In the genomic region with DNA sequence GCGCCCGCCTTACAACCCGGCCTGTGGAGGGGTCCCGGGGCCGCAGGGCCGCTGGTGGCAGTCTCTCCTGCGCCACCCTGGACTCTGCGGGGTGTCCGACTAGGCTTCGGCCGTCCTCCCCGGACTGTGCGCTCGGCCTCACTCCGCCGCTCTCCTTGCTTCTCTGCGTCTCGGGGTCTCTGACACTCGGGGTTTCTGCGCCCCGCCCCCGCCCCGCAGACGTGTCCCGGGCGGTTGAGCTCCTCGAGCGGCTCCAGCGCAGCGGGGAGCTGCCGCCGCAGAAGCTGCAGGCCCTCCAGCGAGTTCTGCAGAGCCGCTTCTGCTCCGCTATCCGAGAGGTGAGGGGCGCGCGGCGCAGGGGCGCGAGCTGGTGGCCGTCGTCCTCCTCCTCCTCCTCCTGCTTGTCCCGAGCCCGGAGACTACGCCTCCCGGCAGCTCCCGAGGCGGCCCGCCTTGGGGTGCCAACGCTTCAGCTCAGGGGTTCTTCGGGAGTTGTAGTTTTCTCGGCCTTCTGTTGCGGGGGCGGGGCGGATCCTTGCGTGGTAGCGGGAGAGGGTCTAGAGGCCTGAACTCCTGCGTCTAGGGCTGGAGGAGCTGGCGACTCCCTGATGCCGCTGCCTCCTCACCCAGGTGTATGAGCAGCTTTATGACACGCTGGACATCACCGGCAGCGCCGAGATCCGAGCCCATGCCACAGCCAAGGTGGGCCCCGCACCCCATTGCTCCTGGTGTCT, we compare ENCODE assay signal across 7 cellular contexts. TPM values are rescaled to one million over a fixed set of nuclear protein-coding genes. Genes with fewer than 3 reads are reported as not detected.
DNase-seq lines count a peak whose midpoint lies in the region; ATAC-seq and TF ChIP-seq lines count a peak whose summit lies in the region.

No MANE protein-coding gene starts in this region.

- TF ChIP-seq CTCF in GM23338 (conservative IDR thresholded peaks at IDR 0.05; ENCODE audit: low read depth in 2 of 2) (no peak), heart right ventricle (IDR thresholded peaks at IDR 0.05) (no peak), parathyroid adenoma (IDR thresholded peaks at IDR 0.05) (no peak)

- WGBS in heart right ventricle, 2 donors, result 9 to 10% methylated on average over 60 to 68 of the region's 68 CpGs

- no peaks in the 10 kb centered on the region for H3K9me2 ChIP-seq in GM23338 (ENCODE audit: insufficient read depth)

- no peaks in the 10 kb centered on the region; the same call in 2 of the 3 replicates for H3K36me3 Mint-ChIP-seq in GM23338 (ENCODE audit: low read depth)
- peaks cover 4% of the 10 kb centered on the region for H3K36me3 Mint-ChIP-seq in activated naive CD8-positive, alpha-beta T cell treated with anti-CD3 and anti-CD28 coated beads, Interleukin-2, amount 10 ng/mL, durations not matched to agents 7 days and 5 days

- intact Hi-C loops in heart right ventricle (cut with DNase I), result loop anchor here in 5 of 10 donors (5.0 kb wide), 3 partner anchors 33 to 43 kb away; a partner anchor contains a TSS

- peaks cover 7% of the 10 kb centered on the region; the same call in 1 of the 2 replicates for H4K20me1 ChIP-seq in GM23338 (replicated peaks; ENCODE audit: insufficient read depth)

- H2AFZ ChIP-seq in GM23338 (peak overlapping the region; percentile 89), parathyroid adenoma (peak overlapping the region; percentile 94)

- peaks cover 10% of the 10 kb centered on the region for H3K4me1 Mint-ChIP-seq in GM23338
- peaks cover 15% of the 10 kb centered on the region for H3K4me1 Mint-ChIP-seq in activated naive CD8-positive, alpha-beta T cell treated with anti-CD3 and anti-CD28 coated beads, Interleukin-2, amount 10 ng/mL, durations not matched to agents 7 days and 5 days

- H3K9me3 ChIP-seq in NT2/D1 (ENCODE audit: insufficient read depth, low read length), result no peaks in the 10 kb centered on the region
- no peaks in the 10 kb centered on the region for H3K9me3 ChIP-seq in heart right ventricle
- H3K9me3 ChIP-seq in parathyroid adenoma (ENCODE audit: control insufficient read depth, low read length), result no peaks in the 10 kb centered on the region

- H3K27ac ChIP-seq in GM23338 (ENCODE audit: low read depth) (no peak overlapping the region), heart right ventricle (peak overlapping the region; percentile 64 to 94 (median 90)), parathyroid adenoma (peak overlapping the region; percentile 81)

- peak; percentile 58 for ATAC-seq in GM23338
- ATAC-seq in activated naive CD8-positive, alpha-beta T cell treated with anti-CD3 and anti-CD28 coated beads, Interleukin-2, amount 10 ng/mL, durations not matched to agents 7 days and 5 days (ENCODE audit: low read depth), result no peak
- ATAC-seq in heart right ventricle, result peak; percentile 16 to 32 (median 24)
- no peak for ATAC-seq in GM21576 (IDR thresholded peaks at IDR 0.05; ENCODE audit: unreplicated experiment)

- H3K27me3 ChIP-seq in GM23338 (ENCODE audit: insufficient read depth) (peaks cover 10% of the 10 kb centered on the region), NT2/D1 (ENCODE audit: insufficient read depth, insufficient read length) (peaks cover 5% of the 10 kb centered on the region), heart right ventricle (peaks cover 0 to 6% (median 0%) of the 10 kb centered on the region in 7 donors), parathyroid adenoma (ENCODE audit: control insufficient read depth, insufficient read depth, low read length) (no peaks in the 10 kb centered on the region)

- H3K4me1 ChIP-seq in GM23338 (ENCODE audit: insufficient read depth) (peaks cover 8% of the 10 kb centered on the region), NT2/D1 (ENCODE audit: insufficient read depth, insufficient read length) (peaks cover 6% of the 10 kb centered on the region), heart right ventricle (peaks cover 16 to 63% (median 44%) of the 10 kb centered on the region in 9 donors), parathyroid adenoma (peaks cover 13% of the 10 kb centered on the region)

- H3K27me3 Mint-ChIP-seq in GM23338 (ENCODE audit: insufficient read depth, low read depth, poor library complexity), result peaks cover 32% of the 10 kb centered on the region
- peaks cover 2% of the 10 kb centered on the region for H3K27me3 Mint-ChIP-seq in activated naive CD8-positive, alpha-beta T cell treated with anti-CD3 and anti-CD28 coated beads, Interleukin-2, amount 10 ng/mL, durations not matched to agents 7 days and 5 days

- no peaks in the 10 kb centered on the region for H3K9me3 Mint-ChIP-seq in GM23338
- no peaks in the 10 kb centered on the region for H3K9me3 Mint-ChIP-seq in activated naive CD8-positive, alpha-beta T cell treated with anti-CD3 and anti-CD28 coated beads, Interleukin-2, amount 10 ng/mL, durations not matched to agents 7 days and 5 days

- peak overlapping the region; percentile 74 for H3K4me3 Mint-ChIP-seq in GM23338
- peak overlapping the region; percentile 82 for H3K4me3 Mint-ChIP-seq in activated naive CD8-positive, alpha-beta T cell treated with anti-CD3 and anti-CD28 coated beads, Interleukin-2, amount 10 ng/mL, durations not matched to agents 7 days and 5 days

- peak; percentile 88 for DNase-seq in GM23338 (ENCODE audit: low spot score)
- no peak for DNase-seq in NT2/D1 (ENCODE audit: low read depth, low spot score)
- peak; percentile 63 for DNase-seq in activated naive CD8-positive, alpha-beta T cell treated with anti-CD3 and anti-CD28 coated beads, Interleukin-2, amount 10 ng/mL, durations not matched to agents 7 days and 5 days
- peak; percentile 71 to 76 for DNase-seq in heart right ventricle
- DNase-seq in H4 (ENCODE audit: low spot score), result no peak

- H3K4me3 ChIP-seq in GM23338 (peak overlapping the region; percentile 80), NT2/D1 (ENCODE audit: insufficient read length, low read depth) (peak overlapping the region; percentile 70), heart right ventricle (peak overlapping the region; percentile 67 to 98 (median 87)), parathyroid adenoma (ENCODE audit: low read depth, low read length) (peak overlapping the region; percentile 75)

- H3K27ac Mint-ChIP-seq in GM23338, result no peak overlapping the region
- no peak overlapping the region for H3K27ac Mint-ChIP-seq in activated naive CD8-positive, alpha-beta T cell treated with anti-CD3 and anti-CD28 coated beads, Interleukin-2, amount 10 ng/mL, durations not matched to agents 7 days and 5 days

- H3F3A ChIP-seq in GM23338 (replicated peaks; ENCODE audit: low read depth), result peaks cover 5% of the 10 kb centered on the region

- H3K36me3 ChIP-seq in GM23338 (ENCODE audit: insufficient read depth), result no peaks in the 10 kb centered on the region
- H3K36me3 ChIP-seq in NT2/D1 (ENCODE audit: insufficient read depth, insufficient read length, low read length), result peaks cover 4% of the 10 kb centered on the region
- H3K36me3 ChIP-seq in heart right ventricle, result no peaks in the 10 kb centered on the region
- no peaks in the 10 kb centered on the region for H3K36me3 ChIP-seq in parathyroid adenoma (ENCODE audit: control insufficient read depth, insufficient read depth, low read length)

- POLR2A ChIA-PET in activated naive CD8-positive, alpha-beta T cell treated with anti-CD3 and anti-CD28 coated beads, Interleukin-2, amount 10 ng/mL, durations not matched to agents 7 days and 5 days (lab: Charles Lee), result interaction anchor here (1.0 to 2.3 kb wide), 4 partner anchors 13 to 30 kb away, joined by 3 to 11 read pairs (median 6); no protein-coding TSS in a partner anchor

- H3K79me2 ChIP-seq in GM23338 (replicated peaks; ENCODE audit: insufficient read depth), result no peaks in the 10 kb centered on the region
- H3K79me2 ChIP-seq in parathyroid adenoma, result no peaks in the 10 kb centered on the region

- peak overlapping the region; percentile 82 for H3K4me2 ChIP-seq in GM23338
- peak overlapping the region; percentile 83 for H3K4me2 ChIP-seq in parathyroid adenoma (ENCODE audit: low read length)

- H3K9ac ChIP-seq in NT2/D1 (ENCODE audit: insufficient read length, low read depth) (peak overlapping the region; percentile 85), parathyroid adenoma (no peak overlapping the region)

RNA-seq across cellular contexts. Expression of a gene that starts 0.6 kb away (rescaled TPM):
- 1.2 and 7.8 TPM in 2 replicates for total RNA-seq in GM23338 (2014; rRNA removed; shearing (Covaris generic))
- polyA plus RNA-seq in GM23338 (2016; fragmentation: Nextera tagmentation; extraction: Ambion mirVana) (8.6 and 10.5 TPM in 2 replicates), heart right ventricle (10 to 100 TPM; 25.9 to 38.5 TPM)
- 10 to 100 TPM in 1 of 2 experiments, 1 to 10 TPM in 1; 8.9 to 10.1 TPM for total RNA-seq in activated naive CD8-positive, alpha-beta T cell treated with anti-CD3 and anti-CD28 coated beads, Interleukin-2, amount 10 ng/mL, durations not matched to agents 7 days and 5 days
- total RNA-seq in heart right ventricle, result 10 to 100 TPM; 17.6 to 26.7 (median 23.0) TPM
- 4.1 and 15.2 TPM in 2 replicates for total RNA-seq in H4 (2014; rRNA removed; shearing (Covaris generic))

RNA-seq across cellular contexts. Expression of a gene that starts 4.1 kb away (rescaled TPM):
- total RNA-seq in GM23338 (2014; rRNA removed; shearing (Covaris generic)), result 2.6 and 8.1 TPM in 2 replicates
- polyA plus RNA-seq in GM23338 (2016; fragmentation: Nextera tagmentation; extraction: Ambion mirVana) (8.0 and 9.1 TPM in 2 replicates), heart right ventricle (1 to 10 TPM; 1.9 to 5.4 TPM)
- total RNA-seq in activated naive CD8-positive, alpha-beta T cell treated with anti-CD3 and anti-CD28 coated beads, Interleukin-2, amount 10 ng/mL, durations not matched to agents 7 days and 5 days, result 1 to 10 TPM; 1.3 to 1.7 TPM
- 1 to 10 TPM in 5 of 10 donors, under 1 TPM in 5; 0.64 to 2.3 (median 1.0) TPM for total RNA-seq in heart right ventricle
- 0.80 and 7.3 TPM in 2 replicates for total RNA-seq in H4 (2014; rRNA removed; shearing (Covaris generic))

RNA-seq across cellular contexts. Expression of a gene that starts 4.5 kb away (rescaled TPM):
- 22.6 and 29.7 TPM in 2 replicates for total RNA-seq in GM23338 (2014; rRNA removed; shearing (Covaris generic))
- polyA plus RNA-seq in GM23338 (2016; fragmentation: Nextera tagmentation; extraction: Ambion mirVana), result 21.3 and 25.4 TPM in 2 replicates
- total RNA-seq in activated naive CD8-positive, alpha-beta T cell treated with anti-CD3 and anti-CD28 coated beads, Interleukin-2, amount 10 ng/mL, durations not matched to agents 7 days and 5 days, result 1 to 10 TPM; 3.6 to 4.6 TPM
- total RNA-seq in heart right ventricle, result 1 to 10 TPM; 3.6 to 7.0 (median 5.8) TPM
- 10 to 100 TPM; 15.4 to 16.7 TPM for polyA plus RNA-seq in heart right ventricle
- total RNA-seq in H4 (2014; rRNA removed; shearing (Covaris generic)), result 5.4 and 6.9 TPM in 2 replicates

RNA-seq across cellular contexts. Expression of a gene that starts 29.5 kb away (rescaled TPM):
- total RNA-seq in GM23338 (2014; rRNA removed; shearing (Covaris generic)), result 349 and 361 TPM in 2 replicates
- polyA plus RNA-seq in GM23338 (2016; fragmentation: Nextera tagmentation; extraction: Ambion mirVana), result 229 and 243 TPM in 2 replicates
- 100 to 1,000 TPM; 321 to 328 TPM for total RNA-seq in activated naive CD8-positive, alpha-beta T cell treated with anti-CD3 and anti-CD28 coated beads, Interleukin-2, amount 10 ng/mL, durations not matched to agents 7 days and 5 days
- 100 to 1,000 TPM in 3 of 10 donors, 10 to 100 TPM in 7; 75.2 to 157 (median 88.4) TPM for total RNA-seq in heart right ventricle
- 100 to 1,000 TPM; 114 to 330 TPM for polyA plus RNA-seq in heart right ventricle
- 138 and 189 TPM in 2 replicates for total RNA-seq in H4 (2014; rRNA removed; shearing (Covaris generic))

RNA-seq across cellular contexts. Expression of a gene that starts 40.4 kb away (rescaled TPM):
- total RNA-seq in GM23338 (2014; rRNA removed; shearing (Covaris generic)), result 1.4 and 1.9 TPM in 2 replicates
- polyA plus RNA-seq in GM23338 (2016; fragmentation: Nextera tagmentation; extraction: Ambion mirVana), result 2.0 and 2.5 TPM in 2 replicates
- total RNA-seq in activated naive CD8-positive, alpha-beta T cell treated with anti-CD3 and anti-CD28 coated beads, Interleukin-2, amount 10 ng/mL, durations not matched to agents 7 days and 5 days, result not detected
- 1,000 to 10,000 TPM in 6 of 10 donors, 100 to 1,000 TPM in 4; 901 to 1,557 (median 1,052) TPM for total RNA-seq in heart right ventricle
- polyA plus RNA-seq in heart right ventricle, result 100 to 1,000 TPM; 331 to 710 TPM
- total RNA-seq in H4 (2014; rRNA removed; shearing (Covaris generic)), result 0.06 TPM in 1 of 2 replicates, not detected in the other

Comparison
In these comparisons a context has a peak if more than half of its experiments do, and no peak if none do; other contexts are left out.
1. ATAC-seq: peak in GM23338 (single experiment) and heart right ventricle (8 of 8); none in activated naive CD8-positive, alpha-beta T cell treated with anti-CD3 and anti-CD28 coated beads, Interleukin-2, amount 10 ng/mL, durations not matched to agents 7 days and 5 days (single experiment) and GM21576 (single experiment).
2. DNase-seq: peak in GM23338 (single experiment), activated naive CD8-positive, alpha-beta T cell treated with anti-CD3 and anti-CD28 coated beads, Interleukin-2, amount 10 ng/mL, durations not matched to agents 7 days and 5 days (single experiment) and heart right ventricle (2 of 2); none in NT2/D1 (single experiment) and H4 (single experiment).
3. Peak in every context shown above with its lines, with median percentiles within 50 percentile points of each other: H3K4me3 ChIP-seq.